Comparison of ENCODE assay signal across 8 cellular contexts in the genomic region with DNA sequence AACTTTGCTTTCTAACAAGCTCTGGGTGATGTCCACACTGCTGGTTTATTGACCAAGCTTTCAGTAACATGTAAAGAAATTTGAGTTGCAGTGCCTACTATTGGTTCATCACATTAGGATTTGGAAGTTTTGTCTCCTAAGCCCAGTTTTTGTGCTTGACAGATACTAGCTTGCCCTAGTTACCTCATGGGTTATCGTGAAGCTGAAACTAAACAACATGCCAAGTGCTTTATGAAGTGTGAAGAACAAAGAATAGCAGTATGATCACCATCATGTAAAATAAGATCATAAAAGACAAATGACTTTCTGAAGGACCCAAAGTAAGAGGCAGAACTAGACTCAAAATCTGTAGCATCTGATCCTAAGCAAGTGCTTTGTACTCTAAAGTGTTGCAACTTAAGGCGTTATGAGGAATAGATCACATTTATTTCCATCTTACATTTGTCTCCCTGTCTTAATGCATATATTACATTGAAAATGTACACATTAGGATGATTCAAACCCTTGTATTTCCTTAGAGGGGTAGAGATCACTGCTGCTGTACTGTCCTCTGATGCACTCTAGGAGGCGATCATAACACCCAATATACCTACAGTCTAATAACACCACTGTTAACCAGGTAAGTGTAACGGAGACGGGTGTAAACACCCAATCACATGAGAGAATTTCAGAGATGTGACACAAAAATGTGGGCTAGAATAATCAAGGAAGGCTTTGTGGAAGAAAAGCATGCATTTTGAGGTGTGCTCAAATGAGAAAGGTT.
A peak's percentile ranks its signal among the peaks of the same experiment; 100 is the strongest.
DNase-seq lines count a peak whose midpoint lies in the region; ATAC-seq and TF ChIP-seq lines count a peak whose summit lies in the region.

No MANE protein-coding gene starts in this region.

- H3K9me3 Mint-ChIP-seq in effector memory CD8-positive, alpha-beta T cell: peaks cover 0 to 1% of the 10 kb centered on the region in 2 donors

- ATAC-seq in GM18505 (IDR thresholded peaks at IDR 0.05; ENCODE audit: unreplicated experiment) (peak; percentile 77), HG02610 (IDR thresholded peaks at IDR 0.05; ENCODE audit: unreplicated experiment) (peak; percentile 65), left lobe of liver (peak; percentile 38), GM19452 (IDR thresholded peaks at IDR 0.05; ENCODE audit: unreplicated experiment) (no peak)
- ATAC-seq in effector memory CD8-positive, alpha-beta T cell (replicated peaks): no peak

- H3K36me3 Mint-ChIP-seq in effector memory CD8-positive, alpha-beta T cell (ENCODE audit: insufficient read depth): no peaks in the 10 kb centered on the region

- DNase-seq in NCI-H82 treated with DMSO at 0.1 percent for 48 hours (lab: John Stamatoyannopoulos, UW; ENCODE audit: unreplicated experiment): peak; percentile 10
- no peak for DNase-seq in left lobe of liver (ENCODE audit: low spot score)
- DNase-seq in effector memory CD8-positive, alpha-beta T cell: no peak
- DNase-seq in cardiac septum (ENCODE audit: low spot score): no peak
- no peak for DNase-seq in NCI-H526 treated with DMSO at 0.1 percent for 48 hours (lab: John Stamatoyannopoulos, UW)

- TF ChIP-seq POLR2A in GM18505 (IDR thresholded peaks at IDR 0.05; ENCODE audit: borderline replicate concordance, extremely low read depth, insufficient read depth, insufficient read length): no peak

- no peaks in the 10 kb centered on the region for H3K4me1 Mint-ChIP-seq in effector memory CD8-positive, alpha-beta T cell (ENCODE audit: low read depth in 2 of 2)

- no peak overlapping the region for H3K4me3 Mint-ChIP-seq in effector memory CD8-positive, alpha-beta T cell

- H3K27ac Mint-ChIP-seq in effector memory CD8-positive, alpha-beta T cell: no peak overlapping the region

- intact Hi-C loops in cardiac septum (cut with DNase I): no loop called here

- no peaks in the 10 kb centered on the region for H3K27me3 Mint-ChIP-seq in effector memory CD8-positive, alpha-beta T cell

Comparison
In these comparisons a context has a peak if more than half of its experiments do, and no peak if none do; other contexts are left out.
1. ATAC-seq: peak in GM18505 (single experiment), HG02610 (single experiment) and left lobe of liver (single experiment); none in effector memory CD8-positive, alpha-beta T cell (single experiment) and GM19452 (single experiment).